In genomic region chr21:15160136-15160535, GRCh38 we compare ENCODE assay signal across 26 cellular contexts.
"Had no signal": no experiment of that assay in that cellular context is flagged by ENCODE, and none has a peak within 500 bp of the region (broad histone marks: within the 10 kb centered on the region; RNA-seq: fewer than 3 reads in every experiment).

No MANE protein-coding gene starts in this region.

- DNase-seq: activated B cell treated with CpG ODN at 0.5 μM for 24 hours; activated CD4-positive, alpha-beta memory T cell treated with anti-CD3 and anti-CD28 coated beads for 36 hours; activated CD4-positive, alpha-beta T cell treated with anti-CD3 and anti-CD28 coated beads for 4 hours; activated CD4-positive, alpha-beta T cell treated with anti-CD3 and anti-CD28 coated beads, Interleukin-2, amount 50 U/mL, for 1 hour; activated CD4-positive, CD25-positive, alpha-beta regulatory T cell treated with anti-CD3 and anti-CD28 coated beads, Interleukin-2, amount 50 U/mL, for 72 hours; activated CD8-positive, alpha-beta memory T cell treated with anti-CD3 and anti-CD28 coated beads for 24 hours; activated CD8-positive, alpha-beta memory T cell treated with anti-CD3 and anti-CD28 coated beads, Interleukin-2, amount 10 ng/mL, durations not matched to agents 7 days and 5 days; activated CD8-positive, alpha-beta memory T cell treated with anti-CD3 and anti-CD28 coated beads, Interleukin-2, amount 50 U/mL, for 48 hours; activated effector memory CD4-positive, alpha-beta T cell treated with Interleukin-2 at 50 U/mL for 16 hours; activated naive CD4-positive, alpha-beta T cell treated with anti-CD3 and anti-CD28 coated beads, Interleukin-2, amount 10 ng/mL, durations not matched to agents 7 days and 5 days; activated naive CD8-positive, alpha-beta T cell treated with anti-CD3 and anti-CD28 coated beads, Interleukin-2, amount 50 U/mL, for 24 hours; activated T-cell treated with anti-CD3 and anti-CD28 coated beads, Interleukin-2, amount 50 U/mL, for 48 hours; anterior cingulate cortex; brain microvascular endothelial cell; central memory CD4-positive, alpha-beta T cell; NCI-H187 treated with DMSO at 0.1 percent for 48 hours; NCI-H345; NCI-H524 treated with DMSO at 0.1 percent for 48 hours; NCI-H82; Right ventricle myocardium superior; SW 1271; T-helper 1 cell; T-helper 2 cell; T-helper 9 cell had no signal

- H3K4me2 ChIP-seq: KMS-11 had no signal

- H3K27ac ChIP-seq: brain microvascular endothelial cell, KMS-11, VCaP had no signal

- H3K27me3 ChIP-seq: brain microvascular endothelial cell had no signal

- H3K36me3 ChIP-seq: brain microvascular endothelial cell had no signal

- H3K9ac ChIP-seq: KMS-11 had no signal
